Comparison of ENCODE assay signal across 24 cellular contexts in the genomic region with DNA sequence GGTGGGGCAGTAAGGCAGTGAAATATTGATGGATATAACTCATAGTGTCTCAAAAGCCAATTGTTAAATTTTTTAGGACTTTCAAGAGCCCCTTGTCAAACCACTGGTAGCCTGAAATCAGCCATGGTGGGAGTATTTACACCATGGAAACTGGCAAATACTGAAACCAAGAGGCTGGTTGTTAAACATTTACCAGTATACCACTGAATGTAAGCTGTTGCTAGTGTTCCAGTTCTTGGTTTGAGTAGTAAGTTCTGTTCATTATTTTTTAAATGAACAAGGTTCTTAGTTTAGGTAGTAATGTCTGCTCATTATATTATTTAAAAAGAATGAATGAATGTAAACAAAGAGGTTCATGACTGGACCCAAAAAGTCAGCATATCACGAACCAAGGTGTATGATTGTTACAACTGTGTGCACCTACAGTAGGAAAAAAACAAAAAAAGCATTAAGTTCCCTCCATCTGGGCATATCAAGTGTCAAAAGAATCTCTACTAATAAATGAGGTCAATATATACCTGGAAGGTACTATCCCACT. TPM values are rescaled to one million over a fixed set of nuclear protein-coding genes. Genes with fewer than 3 reads are reported as not detected.
DNase-seq lines count a peak whose midpoint lies in the region; ATAC-seq, FAIRE-seq and TF ChIP-seq lines count a peak whose summit lies in the region.
"Had no signal": no experiment of that assay in that cellular context is flagged by ENCODE, and none has a peak within 500 bp of the region (broad histone marks: within the 10 kb centered on the region; RNA-seq: fewer than 3 reads in every experiment).

No MANE protein-coding gene starts in this region.

- no peak for DNase-seq in NCI-H1105 (lab: John Stamatoyannopoulos, UW)
- DNase-seq in activated T-helper 2 cell treated with anti-CD3 and anti-CD28 coated beads, Interferon-gamma antibody, Interleukin-2, Interleukin-4, amounts not matched to agents 10 μg/mL and 5 μg/mL and 100 μg/mL, durations not matched to agents 14 hours and 24 hours and 36 hours (ENCODE audit: low spot score): no peak
- DNase-seq in activated naive CD8-positive, alpha-beta T cell treated with anti-CD3 and anti-CD28 coated beads for 36 hours: no peak
- no peak for DNase-seq in kidney
- DNase-seq: CD4-positive, alpha-beta memory T cell; glutamatergic neuron; GM23248; mammary epithelial cell; ovary; PC-9; stimulated activated CD4-positive, alpha-beta T cell treated with anti-CD3 and anti-CD28 coated beads, Interleukin-2, amount 100 ng/mL, for 24 hours; T1000 had no signal

- no peak overlapping the region for H3K4me3 ChIP-seq in kidney (ENCODE audit: low read length in 2 of 2)
- H3K4me3 ChIP-seq: cardiac muscle cell, GM23248, ovary, PC-9, SK-N-MC, vagina had no signal

- no peaks in the 10 kb centered on the region for H3K9me3 Mint-ChIP-seq in activated T-helper 2 cell treated with anti-CD3 and anti-CD28 coated beads, Interferon-gamma antibody, Interleukin-2, Interleukin-4, amounts not matched to agents 10 μg/mL and 5 μg/mL and 100 μg/mL, durations not matched to agents 14 hours and 24 hours and 36 hours
- no peaks in the 10 kb centered on the region for H3K9me3 Mint-ChIP-seq in activated naive CD8-positive, alpha-beta T cell treated with anti-CD3 and anti-CD28 coated beads for 36 hours
- H3K9me3 Mint-ChIP-seq: CD4-positive, alpha-beta memory T cell had no signal

- no peaks in the 10 kb centered on the region for H3K36me3 ChIP-seq in kidney (ENCODE audit: control insufficient read depth in 1 of 2, insufficient read depth in 2 of 2, low read length in 2 of 2)
- H3K36me3 ChIP-seq: cardiac muscle cell, ovary, vagina had no signal

- no peaks in the 10 kb centered on the region for H3K27me3 Mint-ChIP-seq in activated T-helper 2 cell treated with anti-CD3 and anti-CD28 coated beads, Interferon-gamma antibody, Interleukin-2, Interleukin-4, amounts not matched to agents 10 μg/mL and 5 μg/mL and 100 μg/mL, durations not matched to agents 14 hours and 24 hours and 36 hours (ENCODE audit: low read depth)
- no peaks in the 10 kb centered on the region for H3K27me3 Mint-ChIP-seq in activated naive CD8-positive, alpha-beta T cell treated with anti-CD3 and anti-CD28 coated beads for 36 hours
- H3K27me3 Mint-ChIP-seq: CD4-positive, alpha-beta memory T cell had no signal

- H3K27ac ChIP-seq in kidney (ENCODE audit: low read depth in 2 of 2, low read length in 2 of 2): no peak overlapping the region
- H3K27ac ChIP-seq: cardiac muscle cell, GM23248, ovary, PC-9, SK-N-MC, vagina had no signal

- H3K4me1 ChIP-seq in kidney (ENCODE audit: control insufficient read depth in 1 of 2, insufficient read depth in 1 of 2, low read depth in 1 of 2, low read length in 2 of 2): peaks cover under 1% of the 10 kb centered on the region in 2 donors

- FAIRE-seq in kidney (lab: Jason Lieb, UNC): no peak

- peaks cover 1% of the 10 kb centered on the region for H3K36me3 Mint-ChIP-seq in activated T-helper 2 cell treated with anti-CD3 and anti-CD28 coated beads, Interferon-gamma antibody, Interleukin-2, Interleukin-4, amounts not matched to agents 10 μg/mL and 5 μg/mL and 100 μg/mL, durations not matched to agents 14 hours and 24 hours and 36 hours (ENCODE audit: low read depth)
- H3K36me3 Mint-ChIP-seq in activated naive CD8-positive, alpha-beta T cell treated with anti-CD3 and anti-CD28 coated beads for 36 hours: peaks cover 1% of the 10 kb centered on the region

- no peak for TF ChIP-seq CTCF in kidney (IDR thresholded peaks at IDR 0.05; ENCODE audit: borderline replicate concordance, extremely low read depth, insufficient read depth)

- H3K9ac ChIP-seq in kidney (ENCODE audit: low read length in 2 of 2): no peak overlapping the region
- H3K9ac ChIP-seq: GM23248 had no signal

- H3K4me3 Mint-ChIP-seq in activated T-helper 2 cell treated with anti-CD3 and anti-CD28 coated beads, Interferon-gamma antibody, Interleukin-2, Interleukin-4, amounts not matched to agents 10 μg/mL and 5 μg/mL and 100 μg/mL, durations not matched to agents 14 hours and 24 hours and 36 hours (ENCODE audit: low read depth): no peak overlapping the region
- H3K4me3 Mint-ChIP-seq in activated naive CD8-positive, alpha-beta T cell treated with anti-CD3 and anti-CD28 coated beads for 36 hours: no peak overlapping the region

- peak; percentile 47 for ATAC-seq in GM18873 (IDR thresholded peaks at IDR 0.05; ENCODE audit: low FRiP score, unreplicated experiment)
- ATAC-seq in GM21529 (IDR thresholded peaks at IDR 0.05; ENCODE audit: unreplicated experiment): peak; percentile 29
- peak; percentile 45 for ATAC-seq in HG02981 (IDR thresholded peaks at IDR 0.05; ENCODE audit: unreplicated experiment)
- peak; percentile 38 for ATAC-seq in HG03558 (IDR thresholded peaks at IDR 0.05; ENCODE audit: extremely low read depth, unreplicated experiment)
- ATAC-seq: activated CD4-positive, CD25-positive, alpha-beta regulatory T cell treated with anti-CD3 and anti-CD28 coated beads, Interleukin-2, amount 50 U/mL, for 24 hours had no signal

- H3K4me1 Mint-ChIP-seq in activated T-helper 2 cell treated with anti-CD3 and anti-CD28 coated beads, Interferon-gamma antibody, Interleukin-2, Interleukin-4, amounts not matched to agents 10 μg/mL and 5 μg/mL and 100 μg/mL, durations not matched to agents 14 hours and 24 hours and 36 hours (ENCODE audit: low read depth): peaks cover 10% of the 10 kb centered on the region
- peaks cover 11% of the 10 kb centered on the region for H3K4me1 Mint-ChIP-seq in activated naive CD8-positive, alpha-beta T cell treated with anti-CD3 and anti-CD28 coated beads for 36 hours

- H3K9me3 ChIP-seq in kidney (ENCODE audit: control insufficient read depth in 1 of 2, low read length in 2 of 2): no peaks in the 10 kb centered on the region
- H3K9me3 ChIP-seq: ovary, vagina had no signal

- intact Hi-C loops in activated T-helper 2 cell treated with anti-CD3 and anti-CD28 coated beads, Interferon-gamma antibody, Interleukin-2, Interleukin-4, amounts not matched to agents 10 μg/mL and 5 μg/mL and 100 μg/mL, durations not matched to agents 14 hours and 24 hours and 36 hours (cut with micrococcal nuclease): loop anchor here (10.0 kb wide), 2 partner anchors 468 to 702 kb away; a partner anchor contains a TSS
- intact Hi-C loops in kidney (cut with DNase I): loop anchor here (10.0 kb wide), 1 partner anchor 88 kb away; no protein-coding TSS in a partner anchor

- H3K27ac Mint-ChIP-seq in activated T-helper 2 cell treated with anti-CD3 and anti-CD28 coated beads, Interferon-gamma antibody, Interleukin-2, Interleukin-4, amounts not matched to agents 10 μg/mL and 5 μg/mL and 100 μg/mL, durations not matched to agents 14 hours and 24 hours and 36 hours: no peak overlapping the region
- no peak overlapping the region for H3K27ac Mint-ChIP-seq in activated naive CD8-positive, alpha-beta T cell treated with anti-CD3 and anti-CD28 coated beads for 36 hours
- H3K27ac Mint-ChIP-seq: CD4-positive, alpha-beta memory T cell had no signal

RNA-seq across cellular contexts. Expression of a gene that starts 4.5 kb away (rescaled TPM):
- 237 and 239 TPM in 2 replicates for total RNA-seq in activated T-helper 2 cell treated with anti-CD3 and anti-CD28 coated beads, Interferon-gamma antibody, Interleukin-2, Interleukin-4, amounts not matched to agents 10 μg/mL and 5 μg/mL and 100 μg/mL, durations not matched to agents 14 hours and 24 hours and 36 hours
- 100 to 1,000 TPM; 314 to 316 TPM for total RNA-seq in activated naive CD8-positive, alpha-beta T cell treated with anti-CD3 and anti-CD28 coated beads for 36 hours
- 174 TPM for total RNA-seq in kidney
- polyA plus RNA-seq in kidney (ENCODE audit: insufficient read depth, low read depth, low replicate concordance): 218 TPM

RNA-seq across cellular contexts. Expression of a gene that starts 17.4 kb away (rescaled TPM):
- not detected in 2 replicates for total RNA-seq in activated T-helper 2 cell treated with anti-CD3 and anti-CD28 coated beads, Interferon-gamma antibody, Interleukin-2, Interleukin-4, amounts not matched to agents 10 μg/mL and 5 μg/mL and 100 μg/mL, durations not matched to agents 14 hours and 24 hours and 36 hours
- not detected for total RNA-seq in activated naive CD8-positive, alpha-beta T cell treated with anti-CD3 and anti-CD28 coated beads for 36 hours
- not detected for total RNA-seq in kidney
- not detected for polyA plus RNA-seq in kidney (ENCODE audit: insufficient read depth, low read depth, low replicate concordance)
- total RNA-seq: activated CD8-positive, alpha-beta memory T cell treated with anti-CD3 and anti-CD28 coated beads for 36 hours; cardiac muscle cell; CD4-positive, alpha-beta memory T cell; ovary; vagina had no signal
- polyA plus RNA-seq: cardiac muscle cell; CD4-positive, alpha-beta memory T cell; esophagus; ovary had no signal

RNA-seq across cellular contexts. Expression of a gene that starts 41.1 kb away (rescaled TPM):
- total RNA-seq in activated T-helper 2 cell treated with anti-CD3 and anti-CD28 coated beads, Interferon-gamma antibody, Interleukin-2, Interleukin-4, amounts not matched to agents 10 μg/mL and 5 μg/mL and 100 μg/mL, durations not matched to agents 14 hours and 24 hours and 36 hours: not detected in 2 replicates
- total RNA-seq in activated naive CD8-positive, alpha-beta T cell treated with anti-CD3 and anti-CD28 coated beads for 36 hours: not detected
- total RNA-seq in kidney: not detected
- polyA plus RNA-seq in kidney (ENCODE audit: insufficient read depth, low read depth, low replicate concordance): not detected
- total RNA-seq: activated CD8-positive, alpha-beta memory T cell treated with anti-CD3 and anti-CD28 coated beads for 36 hours; cardiac muscle cell; CD4-positive, alpha-beta memory T cell; HT1080; LHCN-M2; ovary; PC-9; vagina had no signal
- polyA plus RNA-seq: cardiac muscle cell; CD4-positive, alpha-beta memory T cell; esophagus; mammary epithelial cell; ovary had no signal

RNA-seq across cellular contexts. Expression of a gene that starts 51.6 kb away (rescaled TPM):
- not detected in 2 replicates for total RNA-seq in activated T-helper 2 cell treated with anti-CD3 and anti-CD28 coated beads, Interferon-gamma antibody, Interleukin-2, Interleukin-4, amounts not matched to agents 10 μg/mL and 5 μg/mL and 100 μg/mL, durations not matched to agents 14 hours and 24 hours and 36 hours
- not detected for total RNA-seq in activated naive CD8-positive, alpha-beta T cell treated with anti-CD3 and anti-CD28 coated beads for 36 hours
- total RNA-seq in kidney: not detected
- not detected for polyA plus RNA-seq in kidney (ENCODE audit: insufficient read depth, low read depth, low replicate concordance)
- total RNA-seq: activated CD8-positive, alpha-beta memory T cell treated with anti-CD3 and anti-CD28 coated beads for 36 hours; cardiac muscle cell; CD4-positive, alpha-beta memory T cell; LHCN-M2; mammary epithelial cell; ovary; PC-9; vagina had no signal
- polyA plus RNA-seq: cardiac muscle cell; CD4-positive, alpha-beta memory T cell; esophagus; ovary had no signal
